2 cellular contexts compared by ENCODE assay signal in genomic region chr3:124992041-124992440, GRCh38.
TF ChIP-seq lines count a peak whose summit lies in the region.

No MANE protein-coding gene starts in this region.

TF ChIP-seq in H1, 55 proteins besides CTCF, POLR2A, EP300 and RAD21:
- TF ChIP-seq BRCA1 (IDR thresholded peaks at IDR 0.05; ENCODE audit: low read depth, low read length) (no peak), TBP (IDR thresholded peaks at IDR 0.05; ENCODE audit: low read depth, low read length) (no peak), ATF3 (IDR thresholded peaks at IDR 0.05; ENCODE audit: insufficient read depth, low read depth, low read length) (no peak)

TF ChIP-seq in liver, 16 proteins besides CTCF, POLR2A, EP300 and RAD21 (continued from another document):
- TF ChIP-seq ATF3 (IDR thresholded peaks at IDR 0.05), result no peak
- TF ChIP-seq HNF4G (IDR thresholded peaks at IDR 0.05), result peak; percentile 77
- TF ChIP-seq SP1 (IDR thresholded peaks at IDR 0.05), result peak; percentile 80
- peak in 1 of 2 donors; percentile 22 for TF ChIP-seq JUND (IDR thresholded peaks at IDR 0.05)
- TF ChIP-seq NR2F2 (IDR thresholded peaks at IDR 0.05), result no peak
- peak; percentile 58 for TF ChIP-seq YY1 (IDR thresholded peaks at IDR 0.05)
